In the genomic region with DNA sequence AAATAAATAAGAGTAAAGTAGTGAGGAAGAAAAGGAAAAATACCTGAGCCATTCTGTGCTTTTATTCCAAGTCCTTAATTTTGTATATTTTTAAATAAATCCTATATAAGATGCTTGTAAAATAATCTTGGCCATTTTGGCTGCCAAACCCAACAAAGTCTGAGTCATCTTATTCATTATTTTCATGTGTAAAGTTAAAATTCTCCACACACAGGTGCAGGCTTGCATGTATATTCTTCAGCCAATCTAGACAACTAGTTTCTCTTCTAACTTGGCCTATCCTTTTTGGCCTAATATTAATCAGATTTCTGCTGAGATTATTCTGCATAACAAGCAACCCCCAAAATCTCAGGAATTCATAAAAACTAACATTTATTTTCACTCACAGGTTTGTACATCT, we compare ENCODE assay signal across 18 cellular contexts.
A peak's percentile ranks its signal among the peaks of the same experiment; 100 is the strongest.
DNase-seq lines count a peak whose midpoint lies in the region; ATAC-seq, FAIRE-seq and TF ChIP-seq lines count a peak whose summit lies in the region.
"Had no signal": no experiment of that assay in that cellular context is flagged by ENCODE, and none has a peak within 500 bp of the region (broad histone marks: within the 10 kb centered on the region; RNA-seq: fewer than 3 reads in every experiment).

No MANE protein-coding gene starts in this region.

- no peak overlapping the region for H3K4me3 Mint-ChIP-seq in CD4-positive, alpha-beta memory T cell
- H3K4me3 Mint-ChIP-seq: CD4-positive, CD25-positive, alpha-beta regulatory T cell; H9 had no signal

- H3K9me3 ChIP-seq in PC-3 (ENCODE audit: low read length) (no peaks in the 10 kb centered on the region), esophagus (ENCODE audit: control insufficient read depth in 2 of 2, insufficient read depth in 1 of 2, low read depth in 1 of 2, low read length in 1 of 2) (no peaks in the 10 kb centered on the region), keratinocyte (ENCODE audit: control insufficient read depth, low read depth, low read length) (no peaks in the 10 kb centered on the region)
- H3K9me3 ChIP-seq in CD4-positive, alpha-beta memory T cell (ENCODE audit: control insufficient read depth in 1 of 2, low read length in 2 of 2) = no peaks in the 10 kb centered on the region
- H3K9me3 ChIP-seq: BE2C, Caco-2 had no signal

- FAIRE-seq in keratinocyte (lab: Jason Lieb, UNC) = no peak
- FAIRE-seq: A204.1, D721Med, H1 had no signal

- H3K9me2 ChIP-seq in PC-3 (replicated peaks; ENCODE audit: low read length) = no peaks in the 10 kb centered on the region

- no TSS peak for BruUV-seq in PC-3 (replicated peaks; lab: Mats Ljungman, UMichigan)

- dilution Hi-C loops in keratinocyte (cut with MboI; ENCODE audit: extremely low pct_ligation_motif_present, low sequenced_read_pairs) = no loop called here

- CTCF ChIA-PET in PC-3 (lab: Charles Lee) = no interaction called here
- CTCF ChIA-PET in CD4-positive, alpha-beta memory T cell (lab: Charles Lee; ENCODE audit: partially characterized antibody) = no interaction called here

- H3K36me3 ChIP-seq in PC-3 (ENCODE audit: low read depth, low read length) (no peaks in the 10 kb centered on the region), esophagus (ENCODE audit: control insufficient read depth in 2 of 2, insufficient read depth in 2 of 2, low read length in 1 of 2) (no peaks in the 10 kb centered on the region), keratinocyte (ENCODE audit: control insufficient read depth in 2 of 2, extremely low read depth in 1 of 2, insufficient read depth in 2 of 2, low read length in 2 of 2) (no peaks in the 10 kb centered on the region)
- H3K36me3 ChIP-seq in CD4-positive, alpha-beta memory T cell (ENCODE audit: insufficient read depth, low read length) = no peaks in the 10 kb centered on the region
- H3K36me3 ChIP-seq: BE2C had no signal

- H3K27me3 ChIP-seq in PC-3 (ENCODE audit: low read length) (no peaks in the 10 kb centered on the region), esophagus (ENCODE audit: control insufficient read depth in 1 of 2, insufficient read depth in 2 of 2, low read length in 2 of 2) (no peaks in the 10 kb centered on the region), keratinocyte (ENCODE audit: control insufficient read depth, extremely low read depth, insufficient read depth, low read length) (no peaks in the 10 kb centered on the region)
- no peaks in the 10 kb centered on the region for H3K27me3 ChIP-seq in CD4-positive, alpha-beta memory T cell (ENCODE audit: insufficient read depth, low read length)

- H3K4me1 Mint-ChIP-seq in CD4-positive, alpha-beta memory T cell = no peaks in the 10 kb centered on the region
- H3K4me1 Mint-ChIP-seq: CD4-positive, CD25-positive, alpha-beta regulatory T cell had no signal

- H4K20me1 ChIP-seq in PC-3 (ENCODE audit: low read length) = no peaks in the 10 kb centered on the region
- no peaks in the 10 kb centered on the region for H4K20me1 ChIP-seq in keratinocyte (ENCODE audit: control insufficient read depth, extremely low read depth, insufficient read depth, low read length)

- H3F3A ChIP-seq in PC-3 (ENCODE audit: low read length, unreplicated experiment) = no peaks in the 10 kb centered on the region

- H3K4me2 ChIP-seq in PC-3 (ENCODE audit: low read length) (no peak overlapping the region), keratinocyte (ENCODE audit: control insufficient read depth, extremely low read depth, insufficient read depth, low read depth, low read length) (peak overlapping the region; percentile 66)

- no peaks in the 10 kb centered on the region for H3K27me3 Mint-ChIP-seq in CD4-positive, alpha-beta memory T cell

- H3K9ac ChIP-seq in PC-3 (ENCODE audit: low read length) (no peak overlapping the region), keratinocyte (ENCODE audit: control insufficient read depth, extremely low read depth, insufficient read depth, low read length) (no peak overlapping the region)

- H3K36me3 Mint-ChIP-seq in CD4-positive, alpha-beta memory T cell = no peaks in the 10 kb centered on the region
- H3K36me3 Mint-ChIP-seq: CD4-positive, CD25-positive, alpha-beta regulatory T cell had no signal

- no peaks in the 10 kb centered on the region for H3K79me2 ChIP-seq in PC-3 (ENCODE audit: low read length)
- H3K79me2 ChIP-seq in keratinocyte (ENCODE audit: control insufficient read depth, insufficient read depth, low read length) = no peaks in the 10 kb centered on the region

- no peaks in the 10 kb centered on the region for H3K9me1 ChIP-seq in keratinocyte (ENCODE audit: control insufficient read depth, extremely low read depth, insufficient read depth, low read length)

- POLR2A ChIA-PET in PC-3 (lab: Charles Lee; ENCODE audit: unreplicated experiment) = no interaction called here
- POLR2A ChIA-PET in CD4-positive, alpha-beta memory T cell (lab: Charles Lee; ENCODE audit: partially characterized antibody) = no interaction called here

- H3K27ac ChIP-seq in PC-3 (ENCODE audit: low read length) (no peak overlapping the region), VCaP (peak overlapping the region; percentile 84; the same call in 1 of the 2 replicates), esophagus (ENCODE audit: low read depth in 2 of 2, low read length in 1 of 2) (peak overlapping the region; percentile 44 to 82), keratinocyte (ENCODE audit: control insufficient read depth, insufficient read depth, low read length) (peak overlapping the region; percentile 23)
- no peak overlapping the region for H3K27ac ChIP-seq in CD4-positive, alpha-beta memory T cell (ENCODE audit: low read depth, low read length)

- H2AFZ ChIP-seq in PC-3 (ENCODE audit: low read length) (no peak overlapping the region), keratinocyte (ENCODE audit: control insufficient read depth, low read length) (peak overlapping the region; percentile 51)

- no peak overlapping the region for H3K4me3 ChIP-seq in PC-3 (ENCODE audit: low read length)
- H3K4me3 ChIP-seq in esophagus (ENCODE audit: low read depth in 1 of 2, low read length in 2 of 2) = no peak overlapping the region
- H3K4me3 ChIP-seq in keratinocyte (ENCODE audit: control insufficient read depth in 2 of 3, extremely low read depth in 1 of 3, insufficient read depth in 2 of 3, low read depth in 1 of 3, low read length in 3 of 3) = no peak overlapping the region
- no peak overlapping the region for H3K4me3 ChIP-seq in CD4-positive, alpha-beta memory T cell (ENCODE audit: low read length in 2 of 2)

- H3K9me3 Mint-ChIP-seq in CD4-positive, alpha-beta memory T cell = peaks cover 0 to 2% (median 0%) of the 10 kb centered on the region in 8 donors
- H3K9me3 Mint-ChIP-seq: CD4-positive, CD25-positive, alpha-beta regulatory T cell; H9 had no signal

- no peak overlapping the region for H3K27ac Mint-ChIP-seq in CD4-positive, alpha-beta memory T cell
- H3K27ac Mint-ChIP-seq: CD4-positive, CD25-positive, alpha-beta regulatory T cell had no signal

- TF ChIP-seq CTCF in PC-3 (conservative IDR thresholded peaks at IDR 0.05; ENCODE audit: low read depth, low read length) (no peak), VCaP (conservative IDR thresholded peaks at IDR 0.05) (no peak), keratinocyte (optimal IDR thresholded peaks at IDR 0.05 in 1 of 3, IDR thresholded peaks at IDR 0.05 in 1 of 3, conservative IDR thresholded peaks at IDR 0.05 in 1 of 3; ENCODE audit: extremely low read depth in 1 of 3, insufficient read depth in 2 of 3, low read length in 3 of 3) (no peak)

- H3K4me1 ChIP-seq in PC-3 (ENCODE audit: insufficient read depth, low read length) = peaks cover 16% of the 10 kb centered on the region
- no peaks in the 10 kb centered on the region for H3K4me1 ChIP-seq in esophagus (ENCODE audit: control insufficient read depth in 2 of 2, insufficient read depth in 2 of 2, low read length in 1 of 2)
- H3K4me1 ChIP-seq in keratinocyte (ENCODE audit: control insufficient read depth, extremely low read depth, insufficient read depth, low read length) = peaks cover 13% of the 10 kb centered on the region
- no peaks in the 10 kb centered on the region for H3K4me1 ChIP-seq in CD4-positive, alpha-beta memory T cell (ENCODE audit: insufficient read depth, low read length)
- H3K4me1 ChIP-seq: BE2C had no signal

- intact Hi-C loops in PC-3 (cut with micrococcal nuclease) = no loop called here
- intact Hi-C loops in CD4-positive, alpha-beta memory T cell (cut with micrococcal nuclease) = no loop called here

- ATAC-seq in PC-3 (peak; percentile 45; the same call in 1 of the 2 replicates), HG03354 (IDR thresholded peaks at IDR 0.05; ENCODE audit: poor library complexity, severe bottlenecking, unreplicated experiment) (no peak), GM21529 (IDR thresholded peaks at IDR 0.05; ENCODE audit: unreplicated experiment) (no peak)

- DNase-seq in PC-3 (peak; percentile 49), keratinocyte (ENCODE audit: low read depth, low spot score) (no peak), HUDEP-2 (lab: John Stamatoyannopoulos, UW; ENCODE audit: unreplicated experiment in 76 of 76) (no peak)
- DNase-seq in CD4-positive, alpha-beta memory T cell = no peak
- DNase-seq: ACHN; BE2C; C1 segment of cervical spinal cord; Caco-2; CD4-positive, CD25-positive, alpha-beta regulatory T cell; GDM1; H9 had no signal

Comparison
In these comparisons a context has a peak if more than half of its experiments do, and no peak if none do; other contexts are left out.
1. H3K27ac ChIP-seq: peak in VCaP (single experiment), esophagus (2 of 2) and keratinocyte (single experiment); none in PC-3 (single experiment) and CD4-positive, alpha-beta memory T cell (single experiment).